Comparison of ENCODE assay signal across 2 cellular contexts in the genomic region with DNA sequence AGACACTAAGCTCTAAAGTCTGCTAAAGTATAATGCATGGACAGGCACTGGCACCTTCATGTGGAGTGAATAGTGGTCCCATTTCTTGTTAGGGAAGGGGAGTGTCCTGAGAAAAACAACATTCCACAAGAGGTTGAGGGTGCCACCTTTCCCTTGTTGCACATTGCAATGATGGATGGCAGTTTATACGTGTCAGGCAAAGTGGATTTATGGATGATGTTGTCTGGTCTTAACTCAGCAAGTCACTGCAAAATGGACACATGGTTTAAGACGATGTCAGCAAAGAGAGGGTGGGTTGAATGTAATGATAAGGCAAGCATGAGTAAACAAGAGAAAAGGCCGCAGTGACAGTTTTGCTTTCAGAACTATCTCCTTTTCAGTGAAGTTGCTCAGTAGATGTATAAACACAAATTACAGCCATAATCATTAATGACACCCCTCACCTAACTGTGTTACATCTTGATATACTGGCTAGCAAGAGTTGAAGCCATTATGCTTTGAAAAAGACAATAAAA.
TF ChIP-seq lines count a peak whose summit lies in the region.

No MANE protein-coding gene starts in this region.

TF ChIP-seq in GM12891, 5 proteins besides CTCF, POLR2A, EP300 and RAD21 (continued from another document):
- TF ChIP-seq TAF1 (IDR thresholded peaks at IDR 0.05; ENCODE audit: low read depth, low read length) (no peak), SPI1 (IDR thresholded peaks at IDR 0.05; ENCODE audit: low read depth, low read length) (no peak), POLR2AphosphoS5 (IDR thresholded peaks at IDR 0.05; ENCODE audit: low read depth, low read length) (no peak), POU2F2 (IDR thresholded peaks at IDR 0.05; ENCODE audit: low read depth, low read length) (no peak)

TF ChIP-seq in H1, 55 proteins besides CTCF, POLR2A, EP300 and RAD21:
- TF ChIP-seq GTF2F1 (IDR thresholded peaks at IDR 0.05; ENCODE audit: borderline replicate concordance, low read depth, low read length), result no peak
- no peak for TF ChIP-seq YY1 (IDR thresholded peaks at IDR 0.05; ENCODE audit: low read depth, low read length)
- TF ChIP-seq, protein P1, sequence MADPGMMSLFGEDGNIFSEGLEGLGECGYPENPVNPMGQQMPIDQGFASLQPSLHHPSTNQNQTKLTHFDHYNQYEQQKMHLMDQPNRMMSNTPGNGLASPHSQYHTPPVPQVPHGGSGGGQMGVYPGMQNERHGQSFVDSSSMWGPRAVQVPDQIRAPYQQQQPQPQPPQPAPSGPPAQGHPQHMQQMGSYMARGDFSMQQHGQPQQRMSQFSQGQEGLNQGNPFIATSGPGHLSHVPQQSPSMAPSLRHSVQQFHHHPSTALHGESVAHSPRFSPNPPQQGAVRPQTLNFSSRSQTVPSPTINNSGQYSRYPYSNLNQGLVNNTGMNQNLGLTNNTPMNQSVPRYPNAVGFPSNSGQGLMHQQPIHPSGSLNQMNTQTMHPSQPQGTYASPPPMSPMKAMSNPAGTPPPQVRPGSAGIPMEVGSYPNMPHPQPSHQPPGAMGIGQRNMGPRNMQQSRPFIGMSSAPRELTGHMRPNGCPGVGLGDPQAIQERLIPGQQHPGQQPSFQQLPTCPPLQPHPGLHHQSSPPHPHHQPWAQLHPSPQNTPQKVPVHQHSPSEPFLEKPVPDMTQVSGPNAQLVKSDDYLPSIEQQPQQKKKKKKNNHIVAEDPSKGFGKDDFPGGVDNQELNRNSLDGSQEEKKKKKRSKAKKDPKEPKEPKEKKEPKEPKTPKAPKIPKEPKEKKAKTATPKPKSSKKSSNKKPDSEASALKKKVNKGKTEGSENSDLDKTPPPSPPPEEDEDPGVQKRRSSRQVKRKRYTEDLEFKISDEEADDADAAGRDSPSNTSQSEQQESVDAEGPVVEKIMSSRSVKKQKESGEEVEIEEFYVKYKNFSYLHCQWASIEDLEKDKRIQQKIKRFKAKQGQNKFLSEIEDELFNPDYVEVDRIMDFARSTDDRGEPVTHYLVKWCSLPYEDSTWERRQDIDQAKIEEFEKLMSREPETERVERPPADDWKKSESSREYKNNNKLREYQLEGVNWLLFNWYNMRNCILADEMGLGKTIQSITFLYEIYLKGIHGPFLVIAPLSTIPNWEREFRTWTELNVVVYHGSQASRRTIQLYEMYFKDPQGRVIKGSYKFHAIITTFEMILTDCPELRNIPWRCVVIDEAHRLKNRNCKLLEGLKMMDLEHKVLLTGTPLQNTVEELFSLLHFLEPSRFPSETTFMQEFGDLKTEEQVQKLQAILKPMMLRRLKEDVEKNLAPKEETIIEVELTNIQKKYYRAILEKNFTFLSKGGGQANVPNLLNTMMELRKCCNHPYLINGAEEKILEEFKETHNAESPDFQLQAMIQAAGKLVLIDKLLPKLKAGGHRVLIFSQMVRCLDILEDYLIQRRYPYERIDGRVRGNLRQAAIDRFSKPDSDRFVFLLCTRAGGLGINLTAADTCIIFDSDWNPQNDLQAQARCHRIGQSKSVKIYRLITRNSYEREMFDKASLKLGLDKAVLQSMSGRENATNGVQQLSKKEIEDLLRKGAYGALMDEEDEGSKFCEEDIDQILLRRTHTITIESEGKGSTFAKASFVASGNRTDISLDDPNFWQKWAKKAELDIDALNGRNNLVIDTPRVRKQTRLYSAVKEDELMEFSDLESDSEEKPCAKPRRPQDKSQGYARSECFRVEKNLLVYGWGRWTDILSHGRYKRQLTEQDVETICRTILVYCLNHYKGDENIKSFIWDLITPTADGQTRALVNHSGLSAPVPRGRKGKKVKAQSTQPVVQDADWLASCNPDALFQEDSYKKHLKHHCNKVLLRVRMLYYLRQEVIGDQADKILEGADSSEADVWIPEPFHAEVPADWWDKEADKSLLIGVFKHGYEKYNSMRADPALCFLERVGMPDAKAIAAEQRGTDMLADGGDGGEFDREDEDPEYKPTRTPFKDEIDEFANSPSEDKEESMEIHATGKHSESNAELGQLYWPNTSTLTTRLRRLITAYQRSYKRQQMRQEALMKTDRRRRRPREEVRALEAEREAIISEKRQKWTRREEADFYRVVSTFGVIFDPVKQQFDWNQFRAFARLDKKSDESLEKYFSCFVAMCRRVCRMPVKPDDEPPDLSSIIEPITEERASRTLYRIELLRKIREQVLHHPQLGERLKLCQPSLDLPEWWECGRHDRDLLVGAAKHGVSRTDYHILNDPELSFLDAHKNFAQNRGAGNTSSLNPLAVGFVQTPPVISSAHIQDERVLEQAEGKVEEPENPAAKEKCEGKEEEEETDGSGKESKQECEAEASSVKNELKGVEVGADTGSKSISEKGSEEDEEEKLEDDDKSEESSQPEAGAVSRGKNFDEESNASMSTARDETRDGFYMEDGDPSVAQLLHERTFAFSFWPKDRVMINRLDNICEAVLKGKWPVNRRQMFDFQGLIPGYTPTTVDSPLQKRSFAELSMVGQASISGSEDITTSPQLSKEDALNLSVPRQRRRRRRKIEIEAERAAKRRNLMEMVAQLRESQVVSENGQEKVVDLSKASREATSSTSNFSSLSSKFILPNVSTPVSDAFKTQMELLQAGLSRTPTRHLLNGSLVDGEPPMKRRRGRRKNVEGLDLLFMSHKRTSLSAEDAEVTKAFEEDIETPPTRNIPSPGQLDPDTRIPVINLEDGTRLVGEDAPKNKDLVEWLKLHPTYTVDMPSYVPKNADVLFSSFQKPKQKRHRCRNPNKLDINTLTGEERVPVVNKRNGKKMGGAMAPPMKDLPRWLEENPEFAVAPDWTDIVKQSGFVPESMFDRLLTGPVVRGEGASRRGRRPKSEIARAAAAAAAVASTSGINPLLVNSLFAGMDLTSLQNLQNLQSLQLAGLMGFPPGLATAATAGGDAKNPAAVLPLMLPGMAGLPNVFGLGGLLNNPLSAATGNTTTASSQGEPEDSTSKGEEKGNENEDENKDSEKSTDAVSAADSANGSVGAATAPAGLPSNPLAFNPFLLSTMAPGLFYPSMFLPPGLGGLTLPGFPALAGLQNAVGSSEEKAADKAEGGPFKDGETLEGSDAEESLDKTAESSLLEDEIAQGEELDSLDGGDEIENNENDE (IDR thresholded peaks at IDR 0.05; ENCODE audit: insufficient replicate concordance, low read length), result no peak
- no peak for TF ChIP-seq MAFK (IDR thresholded peaks at IDR 0.05; ENCODE audit: low read depth, low read length)
